Comparison of ENCODE assay signal across 1 cellular context in the genomic region with DNA sequence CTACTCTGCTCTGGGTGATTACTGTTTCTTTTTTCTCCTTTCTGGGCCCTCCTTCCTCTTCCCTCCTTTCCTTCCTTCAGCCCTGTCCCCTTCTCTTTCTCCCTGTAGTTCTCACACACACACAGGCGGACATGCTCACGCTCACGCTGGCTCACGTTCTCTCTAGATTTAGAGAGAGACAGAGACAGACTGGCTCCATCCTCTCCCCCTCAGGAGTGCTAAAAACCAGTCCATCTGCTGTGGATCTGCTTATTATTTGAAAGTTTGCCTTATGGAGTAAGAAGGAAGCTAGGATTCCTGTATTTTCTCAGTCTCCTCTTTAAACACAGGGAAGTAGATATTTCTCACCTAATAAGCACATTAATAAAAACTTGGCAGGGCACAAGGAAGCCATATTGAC.
TF ChIP-seq lines count a peak whose summit lies in the region.

No MANE protein-coding gene starts in this region.

TF ChIP-seq in GM23338, 12 proteins besides CTCF, POLR2A, EP300 and RAD21 (continued from another document):
- TF ChIP-seq JUNB (IDR thresholded peaks at IDR 0.05; ENCODE audit: unreplicated experiment) (no peak), ZNF331 (CRISPR knock-in tag; IDR thresholded peaks at IDR 0.05; ENCODE audit: low read depth) (no peak)
